In the genomic region with DNA sequence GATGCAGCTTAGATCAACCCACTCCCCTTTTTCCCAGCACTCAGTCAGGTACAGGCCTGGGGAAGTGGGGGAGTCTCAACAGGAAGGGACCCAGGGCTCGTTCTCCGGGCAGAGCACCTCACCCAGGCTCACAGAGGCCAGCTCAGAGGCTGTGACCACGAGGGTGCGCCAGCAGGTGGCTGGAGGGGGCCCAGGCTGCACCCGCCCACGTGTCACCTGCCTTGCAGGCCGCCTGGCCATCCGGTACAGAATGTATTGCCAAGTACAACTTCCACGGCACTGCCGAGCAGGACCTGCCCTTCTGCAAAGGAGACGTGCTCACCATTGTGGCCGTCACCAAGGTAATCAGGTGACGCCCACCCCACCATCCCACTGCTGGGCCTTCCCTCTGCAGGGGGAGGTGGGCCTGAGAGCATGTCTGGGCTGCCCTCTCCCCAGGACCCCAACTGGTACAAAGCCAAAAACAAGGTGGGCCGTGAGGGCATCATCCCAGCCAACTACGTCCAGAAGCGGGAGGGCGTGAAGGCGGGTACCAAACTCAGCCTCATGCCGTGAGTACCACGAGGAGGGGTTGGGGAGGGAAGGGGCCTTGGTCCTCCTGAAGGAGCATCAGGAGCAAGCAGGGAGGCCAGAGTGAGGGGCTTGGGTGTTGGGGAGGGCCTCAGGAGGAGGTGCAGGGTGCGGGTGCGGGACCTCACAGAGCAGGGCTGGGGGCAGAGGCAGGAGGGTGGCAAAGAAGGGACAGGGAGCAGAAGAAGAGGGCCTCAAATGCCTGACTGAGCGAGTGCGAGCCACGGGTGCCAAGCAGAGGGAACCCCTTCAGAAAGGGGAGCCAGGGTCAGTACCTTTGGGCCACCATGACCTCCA, we compare ENCODE assay signal across 10 cellular contexts. TPM values are rescaled to one million over a fixed set of nuclear protein-coding genes. Genes with fewer than 3 reads are reported as not detected.
A peak's percentile ranks its signal among the peaks of the same experiment; 100 is the strongest.
DNase-seq lines count a peak whose midpoint lies in the region; ATAC-seq and TF ChIP-seq lines count a peak whose summit lies in the region.
"Had no signal": no experiment of that assay in that cellular context is flagged by ENCODE, and none has a peak within 500 bp of the region (broad histone marks: within the 10 kb centered on the region; RNA-seq: fewer than 3 reads in every experiment).

No MANE protein-coding gene starts in this region.

- no peak overlapping the region for H3K4me3 ChIP-seq in GM12864 (ENCODE audit: low read depth, low read length)
- no peak overlapping the region for H3K4me3 ChIP-seq in KMS-11 (IDR thresholded peaks at IDR 0.05; ENCODE audit: insufficient read depth, low read depth, low read length)
- H3K4me3 ChIP-seq in neural progenitor cell = no peak overlapping the region

- H3K4me2 ChIP-seq in KMS-11 (no peak overlapping the region; the same call in 1 of the 2 replicates), neural progenitor cell (no peak overlapping the region)

- TF ChIP-seq CTCF in GM12864 (IDR thresholded peaks at IDR 0.05; ENCODE audit: low read depth, low read length, missing control alignments) = peak; percentile 44
- no peak for TF ChIP-seq CTCF in KMS-11 (conservative IDR thresholded peaks at IDR 0.05; ENCODE audit: low read depth, low read length)
- no peak for TF ChIP-seq CTCF in neural progenitor cell (IDR thresholded peaks at IDR 0.05)

- no peaks in the 10 kb centered on the region for H3F3A ChIP-seq in neural progenitor cell (ENCODE audit: low read depth)

- H3K9me3 Mint-ChIP-seq in neural progenitor cell = no peaks in the 10 kb centered on the region
- H3K9me3 Mint-ChIP-seq: endodermal cell had no signal

- no peaks in the 10 kb centered on the region for H3K4me1 Mint-ChIP-seq in neural progenitor cell

- H3K4me1 ChIP-seq in KMS-11 (ENCODE audit: low read depth, poor library complexity, severe bottlenecking) = peaks cover 35% of the 10 kb centered on the region
- H3K4me1 ChIP-seq in neural progenitor cell = no peaks in the 10 kb centered on the region

- H3K9ac ChIP-seq in KMS-11 (no peak overlapping the region), neural progenitor cell (no peak overlapping the region)

- DNase-seq in GM12864 (ENCODE audit: low read depth) (no peak), cerebellum (ENCODE audit: low spot score) (peak; percentile 85), neural progenitor cell (ENCODE audit: low spot score) (no peak), NCI-H748 treated with DMSO at 0.1 percent for 48 hours (lab: John Stamatoyannopoulos, UW) (no peak)
- DNase-seq in effector CD8-positive, alpha-beta T cell (lab: John Stamatoyannopoulos, UW) = no peak
- DNase-seq: NCI-H1105 treated with DMSO at 0.1 percent for 48 hours had no signal

- ATAC-seq in HG03139 (IDR thresholded peaks at IDR 0.05; ENCODE audit: unreplicated experiment) (no peak), GM21737 (IDR thresholded peaks at IDR 0.05; ENCODE audit: unreplicated experiment) (no peak)

- H3K9me3 ChIP-seq in neural progenitor cell (ENCODE audit: low read depth) = no peaks in the 10 kb centered on the region

- H3K27ac ChIP-seq in KMS-11 (peak overlapping the region; percentile 55; the same call in 1 of the 2 replicates), neural progenitor cell (no peak overlapping the region)

- H3K36me3 ChIP-seq in KMS-11 (ENCODE audit: insufficient read depth) = no peaks in the 10 kb centered on the region
- no peaks in the 10 kb centered on the region for H3K36me3 ChIP-seq in neural progenitor cell

- H2AFZ ChIP-seq in KMS-11 (ENCODE audit: low read depth) = no peak overlapping the region
- no peak overlapping the region for H2AFZ ChIP-seq in neural progenitor cell (replicated peaks)

- H3K79me2 ChIP-seq in KMS-11 (ENCODE audit: insufficient read depth, low read depth) = peaks cover 37% of the 10 kb centered on the region; the same call in 1 of the 2 replicates
- H3K79me2 ChIP-seq in neural progenitor cell (ENCODE audit: low read depth) = peaks cover 2% of the 10 kb centered on the region

- peaks cover 2% of the 10 kb centered on the region for H3K36me3 Mint-ChIP-seq in neural progenitor cell

- no peaks in the 10 kb centered on the region for H4K20me1 ChIP-seq in KMS-11 (ENCODE audit: insufficient read depth)
- peaks cover 66% of the 10 kb centered on the region for H4K20me1 ChIP-seq in neural progenitor cell (ENCODE audit: low read depth)

- H3K27me3 ChIP-seq in KMS-11 (ENCODE audit: insufficient read depth, low read depth) (no peaks in the 10 kb centered on the region), neural progenitor cell (no peaks in the 10 kb centered on the region)

- H3K27ac Mint-ChIP-seq in neural progenitor cell = peak overlapping the region; percentile 85
- H3K27ac Mint-ChIP-seq: endodermal cell had no signal

- no peak overlapping the region for H3K4me3 Mint-ChIP-seq in neural progenitor cell
- H3K4me3 Mint-ChIP-seq: endodermal cell had no signal

- peaks cover 2% of the 10 kb centered on the region for H3K27me3 Mint-ChIP-seq in neural progenitor cell (ENCODE audit: insufficient read depth, low read depth)

RNA-seq across cellular contexts. Expression of a gene that starts 14.0 kb away (rescaled TPM):
- total RNA-seq in cerebellum = 0.09 TPM
- total RNA-seq in neural progenitor cell (ENCODE audit: low replicate concordance) = not detected in 2 replicates
- total RNA-seq: endodermal cell had no signal

RNA-seq across cellular contexts. Expression of a gene that starts 16.7 kb away (rescaled TPM):
- total RNA-seq in cerebellum (21.9 TPM), neural progenitor cell (ENCODE audit: low replicate concordance) (18.3 and 25.4 TPM in 2 replicates)

RNA-seq across cellular contexts. Expression of a gene that starts 27.8 kb away (rescaled TPM):
- total RNA-seq in cerebellum = 1.00 TPM
- total RNA-seq in neural progenitor cell (ENCODE audit: low replicate concordance) = not detected in 2 replicates
- total RNA-seq: endodermal cell had no signal

RNA-seq across cellular contexts. Expression of a gene that starts 44.3 kb away (rescaled TPM):
- total RNA-seq in cerebellum (38.7 TPM), neural progenitor cell (ENCODE audit: low replicate concordance) (22.7 and 37.4 TPM in 2 replicates)

RNA-seq across cellular contexts. Expression of a gene that starts 50.0 kb away (rescaled TPM):
- total RNA-seq in cerebellum = not detected
- total RNA-seq in neural progenitor cell (ENCODE audit: low replicate concordance) = not detected in 2 replicates
- total RNA-seq: endodermal cell had no signal
